9 cellular contexts compared by ENCODE assay signal in genomic region chr16:65070831-65071230, GRCh38. TPM values are rescaled to one million over a fixed set of nuclear protein-coding genes. Genes with fewer than 3 reads are reported as not detected.
DNase-seq lines count a peak whose midpoint lies in the region; ATAC-seq and TF ChIP-seq lines count a peak whose summit lies in the region.
"Had no signal": no experiment of that assay in that cellular context is flagged by ENCODE, and none has a peak within 500 bp of the region (broad histone marks: within the 10 kb centered on the region; RNA-seq: fewer than 3 reads in every experiment).

No MANE protein-coding gene starts in this region.

- no peaks in the 10 kb centered on the region for H3K36me3 ChIP-seq in naive thymus-derived CD4-positive, alpha-beta T cell (ENCODE audit: control insufficient read depth in 2 of 3, insufficient read depth in 3 of 3, low read length in 3 of 3)

- POLR2A ChIA-PET in naive thymus-derived CD4-positive, alpha-beta T cell (lab: Charles Lee) = no interaction called here

- no peaks in the 10 kb centered on the region for H3K9me3 Mint-ChIP-seq in brain
- H3K9me3 Mint-ChIP-seq in naive thymus-derived CD4-positive, alpha-beta T cell = peaks cover 0 to 15% (median 3%) of the 10 kb centered on the region in 11 donors

- no peaks in the 10 kb centered on the region for H3K27me3 Mint-ChIP-seq in brain
- H3K27me3 Mint-ChIP-seq in naive thymus-derived CD4-positive, alpha-beta T cell = no peaks in the 10 kb centered on the region

- peaks cover 82% of the 10 kb centered on the region for H3K4me1 Mint-ChIP-seq in brain
- H3K4me1 Mint-ChIP-seq in naive thymus-derived CD4-positive, alpha-beta T cell = no peaks in the 10 kb centered on the region

- no peaks in the 10 kb centered on the region for H3K27me3 ChIP-seq in naive thymus-derived CD4-positive, alpha-beta T cell (ENCODE audit: control insufficient read depth in 2 of 2, insufficient read depth in 2 of 2, low read length in 2 of 2)

- intact Hi-C loops in naive thymus-derived CD4-positive, alpha-beta T cell (cut with micrococcal nuclease) = no loop called here

- no peak for TF ChIP-seq CTCF in brain (conservative IDR thresholded peaks at IDR 0.05)

- ATAC-seq in naive thymus-derived CD4-positive, alpha-beta T cell = no peak

- peaks cover 5% of the 10 kb centered on the region for H3K36me3 Mint-ChIP-seq in brain
- H3K36me3 Mint-ChIP-seq in naive thymus-derived CD4-positive, alpha-beta T cell = no peaks in the 10 kb centered on the region

- H3K9me3 ChIP-seq in naive thymus-derived CD4-positive, alpha-beta T cell (ENCODE audit: control insufficient read depth in 2 of 3, low read length in 3 of 3) = no peaks in the 10 kb centered on the region

- no peak overlapping the region for H3K4me3 ChIP-seq in naive thymus-derived CD4-positive, alpha-beta T cell (ENCODE audit: low read length)

- peak overlapping the region in 3 of 5 experiments; percentile 18 to 93 (median 85) for H3K27ac Mint-ChIP-seq in brain
- no peak overlapping the region for H3K27ac Mint-ChIP-seq in naive thymus-derived CD4-positive, alpha-beta T cell

- H3K4me3 Mint-ChIP-seq in brain = peak overlapping the region in 2 of 5 experiments; percentile 50 to 51
- H3K4me3 Mint-ChIP-seq in naive thymus-derived CD4-positive, alpha-beta T cell = no peak overlapping the region

- DNase-seq in HS-5 (ENCODE audit: low read depth) (peak; percentile 89), iris pigment epithelial cell (ENCODE audit: low read depth) (peak; percentile 99), smooth muscle cell of the brain vasculature (ENCODE audit: low read depth, low spot score) (peak; percentile 84), NCI-H82 (lab: John Stamatoyannopoulos, UW) (no peak)
- DNase-seq in activated CD4-positive, CD25-positive, alpha-beta regulatory T cell (lab: John Stamatoyannopoulos, UW) = no peak
- no peak for DNase-seq in stimulated activated CD4-positive, alpha-beta T cell treated with anti-CD3 and anti-CD28 coated beads, Interleukin-2, amount 100 ng/mL, for 48 hours
- DNase-seq in naive thymus-derived CD4-positive, alpha-beta T cell = no peak
- DNase-seq: activated naive CD4-positive, alpha-beta T cell treated with anti-CD3 and anti-CD28 coated beads, Interleukin-2, amount 50 U/mL, for 16 hours had no signal

- CTCF ChIA-PET in naive thymus-derived CD4-positive, alpha-beta T cell (lab: Charles Lee) = no interaction called here

- H3K4me1 ChIP-seq in naive thymus-derived CD4-positive, alpha-beta T cell (ENCODE audit: control insufficient read depth in 2 of 2, insufficient read depth in 2 of 2, low read length in 2 of 2) = no peaks in the 10 kb centered on the region

- no peak overlapping the region for H3K27ac ChIP-seq in naive thymus-derived CD4-positive, alpha-beta T cell (ENCODE audit: low read depth, low read length)

RNA-seq across cellular contexts. Expression of gene CDH11, which starts 51.0 kb away (rescaled TPM):
- 10.4 TPM for polyA plus RNA-seq in brain (ENCODE audit: insufficient read depth, low read depth, low replicate concordance)
- not detected for total RNA-seq in naive thymus-derived CD4-positive, alpha-beta T cell
- polyA plus RNA-seq in naive thymus-derived CD4-positive, alpha-beta T cell = not detected

Comparison
In these comparisons a context has a peak if more than half of its experiments do, and no peak if none do; other contexts are left out.
1. DNase-seq: peak in HS-5 (single experiment), iris pigment epithelial cell (single experiment) and smooth muscle cell of the brain vasculature (single experiment); none in activated CD4-positive, CD25-positive, alpha-beta regulatory T cell (0 of 4), stimulated activated CD4-positive, alpha-beta T cell treated with anti-CD3 and anti-CD28 coated beads, Interleukin-2, amount 100 ng/mL, for 48 hours (0 of 2), NCI-H82 (single experiment) and naive thymus-derived CD4-positive, alpha-beta T cell (0 of 9).
2. H3K27ac Mint-ChIP-seq: peak in brain (3 of 5); none in naive thymus-derived CD4-positive, alpha-beta T cell (0 of 9).
3. RNA of gene CDH11, which starts 51.0 kb away (polyA plus RNA-seq): 10.4 TPM in brain (single experiment); not detected in naive thymus-derived CD4-positive, alpha-beta T cell; every median in the first group is over 10 times any median in the second.